1 cellular context compared by ENCODE assay signal in the genomic region with DNA sequence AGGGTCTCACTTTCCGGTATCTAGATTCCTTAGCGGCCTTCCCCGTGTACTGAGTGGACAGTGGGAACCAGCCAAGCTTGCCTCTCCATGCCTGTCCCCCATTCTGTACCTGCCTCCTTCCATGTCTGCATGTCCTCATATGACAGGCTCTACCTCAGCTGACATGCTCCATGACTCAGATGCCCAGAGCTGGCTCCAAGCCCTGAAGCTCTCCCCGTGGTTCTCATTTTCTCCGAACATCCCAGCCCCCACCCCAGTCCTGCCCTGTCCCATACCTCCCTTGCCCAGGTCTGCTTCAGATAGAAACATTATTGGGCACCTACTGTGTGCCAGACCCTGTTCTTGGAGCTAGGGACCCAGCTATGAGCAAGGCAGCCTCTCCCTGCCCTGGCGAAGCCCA.
TF ChIP-seq lines count a peak whose summit lies in the region.

No MANE protein-coding gene starts in this region.

TF ChIP-seq in A549, 52 proteins besides CTCF, POLR2A, EP300 and RAD21:
- no peak for TF ChIP-seq POLR2AphosphoS2 (conservative IDR thresholded peaks at IDR 0.05; ENCODE audit: low read length)
- TF ChIP-seq BCL3 (IDR thresholded peaks at IDR 0.05): no peak
- TF ChIP-seq FOXS1 (CRISPR knock-in tag; IDR thresholded peaks at IDR 0.05): no peak
- TF ChIP-seq ZSCAN20 (CRISPR knock-in tag; IDR thresholded peaks at IDR 0.05): no peak
- TF ChIP-seq, protein P1, sequence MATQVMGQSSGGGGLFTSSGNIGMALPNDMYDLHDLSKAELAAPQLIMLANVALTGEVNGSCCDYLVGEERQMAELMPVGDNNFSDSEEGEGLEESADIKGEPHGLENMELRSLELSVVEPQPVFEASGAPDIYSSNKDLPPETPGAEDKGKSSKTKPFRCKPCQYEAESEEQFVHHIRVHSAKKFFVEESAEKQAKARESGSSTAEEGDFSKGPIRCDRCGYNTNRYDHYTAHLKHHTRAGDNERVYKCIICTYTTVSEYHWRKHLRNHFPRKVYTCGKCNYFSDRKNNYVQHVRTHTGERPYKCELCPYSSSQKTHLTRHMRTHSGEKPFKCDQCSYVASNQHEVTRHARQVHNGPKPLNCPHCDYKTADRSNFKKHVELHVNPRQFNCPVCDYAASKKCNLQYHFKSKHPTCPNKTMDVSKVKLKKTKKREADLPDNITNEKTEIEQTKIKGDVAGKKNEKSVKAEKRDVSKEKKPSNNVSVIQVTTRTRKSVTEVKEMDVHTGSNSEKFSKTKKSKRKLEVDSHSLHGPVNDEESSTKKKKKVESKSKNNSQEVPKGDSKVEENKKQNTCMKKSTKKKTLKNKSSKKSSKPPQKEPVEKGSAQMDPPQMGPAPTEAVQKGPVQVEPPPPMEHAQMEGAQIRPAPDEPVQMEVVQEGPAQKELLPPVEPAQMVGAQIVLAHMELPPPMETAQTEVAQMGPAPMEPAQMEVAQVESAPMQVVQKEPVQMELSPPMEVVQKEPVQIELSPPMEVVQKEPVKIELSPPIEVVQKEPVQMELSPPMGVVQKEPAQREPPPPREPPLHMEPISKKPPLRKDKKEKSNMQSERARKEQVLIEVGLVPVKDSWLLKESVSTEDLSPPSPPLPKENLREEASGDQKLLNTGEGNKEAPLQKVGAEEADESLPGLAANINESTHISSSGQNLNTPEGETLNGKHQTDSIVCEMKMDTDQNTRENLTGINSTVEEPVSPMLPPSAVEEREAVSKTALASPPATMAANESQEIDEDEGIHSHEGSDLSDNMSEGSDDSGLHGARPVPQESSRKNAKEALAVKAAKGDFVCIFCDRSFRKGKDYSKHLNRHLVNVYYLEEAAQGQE (IDR thresholded peaks at IDR 0.05): no peak
- TF ChIP-seq TFCP2L1 (CRISPR knock-in tag; IDR thresholded peaks at IDR 0.05): no peak
- no peak for TF ChIP-seq SMC3 (IDR thresholded peaks at IDR 0.05)
- no peak for TF ChIP-seq HOXB5 (CRISPR knock-in tag; IDR thresholded peaks at IDR 0.05)
- no peak for TF ChIP-seq RFX5 (IDR thresholded peaks at IDR 0.05)
